ENCODE assay signal across 28 cellular contexts in the genomic region with DNA sequence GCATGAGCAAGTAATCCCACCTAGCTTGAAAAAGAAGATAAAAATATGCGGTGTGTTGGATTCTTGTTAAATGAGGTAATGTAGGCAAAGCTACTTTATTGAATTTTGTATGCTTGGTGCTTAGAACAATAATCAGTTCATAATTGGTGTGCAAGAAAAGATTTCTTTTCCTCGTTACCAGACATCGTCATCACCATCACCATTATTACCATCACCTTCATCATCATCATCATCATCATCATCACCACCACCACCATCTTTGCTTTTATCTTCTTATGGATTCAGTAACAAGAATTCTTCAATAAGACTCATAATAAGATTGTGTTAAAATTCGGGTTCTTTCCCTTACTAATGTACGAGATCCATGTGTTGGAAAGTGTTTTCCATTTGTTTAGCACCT.
"Had no signal": no experiment of that assay in that cellular context is flagged by ENCODE, and none has a peak within 500 bp of the region (broad histone marks: within the 10 kb centered on the region; RNA-seq: fewer than 3 reads in every experiment).

No MANE protein-coding gene starts in this region.

- H3K27me3 ChIP-seq: colonic mucosa, esophagus muscularis mucosa, esophagus squamous epithelium, foreskin keratinocyte, gastrocnemius medialis, gastroesophageal sphincter, heart left ventricle, heart right ventricle had no signal

- H3K27ac ChIP-seq: colonic mucosa, coronary artery, epithelial cell of prostate, esophagus muscularis mucosa, esophagus squamous epithelium, foreskin keratinocyte, gastroesophageal sphincter, heart left ventricle, heart right ventricle had no signal

- H3K36me3 ChIP-seq: colonic mucosa, esophagus muscularis mucosa, esophagus squamous epithelium, gastrocnemius medialis, gastroesophageal sphincter, heart left ventricle, heart right ventricle had no signal

- H3K4me3 ChIP-seq: colonic mucosa, coronary artery, dorsolateral prefrontal cortex, esophagus muscularis mucosa, esophagus squamous epithelium, gastrocnemius medialis, gastroesophageal sphincter, heart left ventricle, heart right ventricle had no signal

- DNase-seq: colonic mucosa; cortex of kidney; dermis blood vessel endothelial cell; dorsolateral prefrontal cortex; effector CD4-positive, alpha-beta T cell; effector CD8-positive, alpha-beta T cell; effector memory CD4-positive, alpha-beta T cell; effector memory CD8-positive, alpha-beta T cell; endodermal cell; erythroblast; esophagus squamous epithelium; foreskin fibroblast; foreskin keratinocyte; foreskin melanocyte; gastrocnemius medialis; glutamatergic neuron; head of caudate nucleus; heart left ventricle; heart right ventricle had no signal

- FAIRE-seq: colon, endometrium, endothelial cell of umbilical vein, frontal cortex had no signal

- H3K9me3 ChIP-seq: colonic mucosa, esophagus muscularis mucosa, esophagus squamous epithelium, gastrocnemius medialis, gastroesophageal sphincter, heart right ventricle had no signal

- H3K4me1 ChIP-seq: colonic mucosa, esophagus squamous epithelium, foreskin keratinocyte, gastroesophageal sphincter had no signal

- ATAC-seq: effector memory CD8-positive, alpha-beta T cell; esophagus mucosa; foreskin keratinocyte; gastrocnemius medialis; gastroesophageal sphincter; heart left ventricle; heart right ventricle had no signal
